8 cellular contexts compared by ENCODE assay signal in the genomic region with DNA sequence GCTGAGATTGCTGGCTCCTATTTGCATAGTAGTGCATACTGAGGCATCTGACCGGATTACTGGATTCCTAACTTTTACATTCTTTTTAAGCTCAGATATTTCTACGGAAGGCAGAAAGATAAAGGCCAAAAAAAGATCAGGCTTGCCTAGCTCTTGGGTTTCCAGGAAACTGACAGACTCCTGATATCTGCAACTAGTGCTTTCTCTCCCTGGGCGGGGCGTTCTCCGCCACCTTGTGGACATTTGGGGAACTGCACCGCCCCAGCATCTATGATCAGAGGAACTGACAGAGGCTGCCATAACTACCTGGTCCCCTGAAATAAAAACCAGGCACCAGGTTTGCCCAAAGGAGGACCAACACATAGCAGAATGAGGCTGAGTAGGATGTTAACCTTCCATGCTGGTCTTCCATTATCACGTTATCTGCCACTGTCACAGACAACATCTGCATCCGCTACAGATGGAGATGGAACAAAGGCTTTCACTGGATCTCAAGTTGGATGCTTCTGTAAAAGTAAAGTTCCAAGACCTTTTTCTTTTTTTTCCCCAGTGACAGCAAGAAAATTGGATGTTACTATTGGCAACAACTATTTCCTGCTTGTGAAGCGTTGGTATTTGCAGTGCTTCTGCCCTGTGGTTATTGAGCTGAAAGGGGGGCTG. TPM values are rescaled to one million over a fixed set of nuclear protein-coding genes. Genes with fewer than 3 reads are reported as not detected.
A peak's percentile ranks its signal among the peaks of the same experiment; 100 is the strongest.
DNase-seq lines count a peak whose midpoint lies in the region; ATAC-seq and TF ChIP-seq lines count a peak whose summit lies in the region.

No MANE protein-coding gene starts in this region.

- H3K27ac Mint-ChIP-seq in central memory CD8-positive, alpha-beta T cell (ENCODE audit: low read depth), result no peak overlapping the region

- DNase-seq in GM13976 (ENCODE audit: low spot score), result peak; percentile 55
- DNase-seq in NCI-H2029 (lab: John Stamatoyannopoulos, UW), result peak; percentile 32
- peak; percentile 55 for DNase-seq in activated CD4-positive, alpha-beta T cell treated with anti-CD3 and anti-CD28 coated beads for 1 hour
- peak; percentile 70 to 71 for DNase-seq in central memory CD8-positive, alpha-beta T cell (ENCODE audit: low spot score in 2 of 2)
- DNase-seq in stimulated activated CD4-positive, alpha-beta T cell treated with anti-CD3 and anti-CD28 coated beads, TNF-alpha, amount 100 ng/mL, for 48 hours (ENCODE audit: low read depth in 3 of 3), result peak; percentile 69 to 78 (median 74)

- H3K27me3 Mint-ChIP-seq in central memory CD8-positive, alpha-beta T cell, result no peaks in the 10 kb centered on the region

- peaks cover 1% of the 10 kb centered on the region for H3K79me2 ChIP-seq in ACC112 (ENCODE audit: control insufficient read depth, insufficient read depth, low read length, unreplicated experiment)

- H3K27me3 ChIP-seq in ACC112 (ENCODE audit: insufficient read depth, low read length), result no peaks in the 10 kb centered on the region
- no peaks in the 10 kb centered on the region for H3K27me3 ChIP-seq in liver (ENCODE audit: control insufficient read depth in 4 of 4, insufficient read depth in 4 of 4, low read length in 3 of 4)

- peak; percentile 99 to 100 for TF ChIP-seq RAD21 in liver (IDR thresholded peaks at IDR 0.05)

- WGBS in liver, result 28% methylated on average over 9 of the region's 9 CpGs

- no peak overlapping the region for H3K9ac ChIP-seq in liver (ENCODE audit: low read depth in 1 of 2, low read length in 2 of 2)

- peak overlapping the region; percentile 40 for H2AFZ ChIP-seq in ACC112 (ENCODE audit: low read length, unreplicated experiment)

- H3K4me1 Mint-ChIP-seq in central memory CD8-positive, alpha-beta T cell, result no peaks in the 10 kb centered on the region

- H3K9me3 ChIP-seq in liver (ENCODE audit: control insufficient read depth in 4 of 4, low read length in 3 of 4), result no peaks in the 10 kb centered on the region

- TF ChIP-seq CTCF in GM13976 (IDR thresholded peaks at IDR 0.05; ENCODE audit: borderline replicate concordance, control extremely low read depth, extremely low read depth, insufficient read depth, missing control alignments) (peak; percentile 98), liver (IDR thresholded peaks at IDR 0.05; ENCODE audit: low read depth, low read length, missing input control) (peak; percentile 100)

- peaks cover 19% of the 10 kb centered on the region for H3K4me1 ChIP-seq in ACC112 (ENCODE audit: control insufficient read depth, insufficient read depth, low read length, unreplicated experiment)
- H3K4me1 ChIP-seq in liver (ENCODE audit: control insufficient read depth in 4 of 4, insufficient read depth in 4 of 4, low read length in 3 of 4), result no peaks in the 10 kb centered on the region

- H3K27ac ChIP-seq in ACC112 (ENCODE audit: low read depth, low read length) (peak overlapping the region; percentile 84), liver (ENCODE audit: low read depth in 1 of 2, low read length in 2 of 2) (no peak overlapping the region)

- in situ Hi-C loops in GM13976 (cut with MboI; ENCODE audit: low sequenced_read_pairs, unreplicated experiment), result loop anchor here (5.0 kb wide), 1 partner anchor 131 kb away; no protein-coding TSS in a partner anchor

- H3K36me3 Mint-ChIP-seq in central memory CD8-positive, alpha-beta T cell (ENCODE audit: insufficient read depth), result peaks cover 9% of the 10 kb centered on the region

- H3K4me3 ChIP-seq in ACC112 (ENCODE audit: low read depth, low read length) (0 out of 2 replicates have a peak overlapping the region, but pooled peaks have one; percentile 7), liver (ENCODE audit: low read depth in 1 of 3, low read length in 3 of 3) (no peak overlapping the region)

- peak; percentile 92 for ATAC-seq in HG02840 (IDR thresholded peaks at IDR 0.05; ENCODE audit: low FRiP score, unreplicated experiment)
- ATAC-seq in central memory CD8-positive, alpha-beta T cell (replicated peaks; ENCODE audit: extremely low read depth, poor library complexity, severe bottlenecking), result peak; percentile 70

- H3K4me3 Mint-ChIP-seq in central memory CD8-positive, alpha-beta T cell, result no peak overlapping the region

- H3K36me3 ChIP-seq in ACC112 (ENCODE audit: insufficient read depth, low read length), result peaks cover 41% of the 10 kb centered on the region; the same call in 1 of the 2 replicates
- peaks cover 0 to 14% (median 5%) of the 10 kb centered on the region in 4 donors for H3K36me3 ChIP-seq in liver (ENCODE audit: control insufficient read depth in 4 of 4, insufficient read depth in 3 of 4, low read depth in 1 of 4, low read length in 3 of 4)

- H3K9me3 Mint-ChIP-seq in central memory CD8-positive, alpha-beta T cell, result no peaks in the 10 kb centered on the region

TF ChIP-seq in liver, 16 proteins besides CTCF, POLR2A, EP300 and RAD21:
- TF ChIP-seq NR2F2 (IDR thresholded peaks at IDR 0.05), result peak; percentile 62
- TF ChIP-seq, protein P1, sequence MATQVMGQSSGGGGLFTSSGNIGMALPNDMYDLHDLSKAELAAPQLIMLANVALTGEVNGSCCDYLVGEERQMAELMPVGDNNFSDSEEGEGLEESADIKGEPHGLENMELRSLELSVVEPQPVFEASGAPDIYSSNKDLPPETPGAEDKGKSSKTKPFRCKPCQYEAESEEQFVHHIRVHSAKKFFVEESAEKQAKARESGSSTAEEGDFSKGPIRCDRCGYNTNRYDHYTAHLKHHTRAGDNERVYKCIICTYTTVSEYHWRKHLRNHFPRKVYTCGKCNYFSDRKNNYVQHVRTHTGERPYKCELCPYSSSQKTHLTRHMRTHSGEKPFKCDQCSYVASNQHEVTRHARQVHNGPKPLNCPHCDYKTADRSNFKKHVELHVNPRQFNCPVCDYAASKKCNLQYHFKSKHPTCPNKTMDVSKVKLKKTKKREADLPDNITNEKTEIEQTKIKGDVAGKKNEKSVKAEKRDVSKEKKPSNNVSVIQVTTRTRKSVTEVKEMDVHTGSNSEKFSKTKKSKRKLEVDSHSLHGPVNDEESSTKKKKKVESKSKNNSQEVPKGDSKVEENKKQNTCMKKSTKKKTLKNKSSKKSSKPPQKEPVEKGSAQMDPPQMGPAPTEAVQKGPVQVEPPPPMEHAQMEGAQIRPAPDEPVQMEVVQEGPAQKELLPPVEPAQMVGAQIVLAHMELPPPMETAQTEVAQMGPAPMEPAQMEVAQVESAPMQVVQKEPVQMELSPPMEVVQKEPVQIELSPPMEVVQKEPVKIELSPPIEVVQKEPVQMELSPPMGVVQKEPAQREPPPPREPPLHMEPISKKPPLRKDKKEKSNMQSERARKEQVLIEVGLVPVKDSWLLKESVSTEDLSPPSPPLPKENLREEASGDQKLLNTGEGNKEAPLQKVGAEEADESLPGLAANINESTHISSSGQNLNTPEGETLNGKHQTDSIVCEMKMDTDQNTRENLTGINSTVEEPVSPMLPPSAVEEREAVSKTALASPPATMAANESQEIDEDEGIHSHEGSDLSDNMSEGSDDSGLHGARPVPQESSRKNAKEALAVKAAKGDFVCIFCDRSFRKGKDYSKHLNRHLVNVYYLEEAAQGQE (IDR thresholded peaks at IDR 0.05), result no peak
- TF ChIP-seq SP1 (IDR thresholded peaks at IDR 0.05), result no peak
- TF ChIP-seq MAX (IDR thresholded peaks at IDR 0.05), result no peak
- no peak for TF ChIP-seq FOXA1 (IDR thresholded peaks at IDR 0.05)
- TF ChIP-seq FOXA2 (IDR thresholded peaks at IDR 0.05), result no peak
- TF ChIP-seq EGR1 (IDR thresholded peaks at IDR 0.05; ENCODE audit: low read depth in 2 of 2), result no peak
- TF ChIP-seq, protein P2, sequence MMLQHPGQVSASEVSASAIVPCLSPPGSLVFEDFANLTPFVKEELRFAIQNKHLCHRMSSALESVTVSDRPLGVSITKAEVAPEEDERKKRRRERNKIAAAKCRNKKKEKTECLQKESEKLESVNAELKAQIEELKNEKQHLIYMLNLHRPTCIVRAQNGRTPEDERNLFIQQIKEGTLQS (IDR thresholded peaks at IDR 0.05), result no peak
- TF ChIP-seq, protein P3, sequence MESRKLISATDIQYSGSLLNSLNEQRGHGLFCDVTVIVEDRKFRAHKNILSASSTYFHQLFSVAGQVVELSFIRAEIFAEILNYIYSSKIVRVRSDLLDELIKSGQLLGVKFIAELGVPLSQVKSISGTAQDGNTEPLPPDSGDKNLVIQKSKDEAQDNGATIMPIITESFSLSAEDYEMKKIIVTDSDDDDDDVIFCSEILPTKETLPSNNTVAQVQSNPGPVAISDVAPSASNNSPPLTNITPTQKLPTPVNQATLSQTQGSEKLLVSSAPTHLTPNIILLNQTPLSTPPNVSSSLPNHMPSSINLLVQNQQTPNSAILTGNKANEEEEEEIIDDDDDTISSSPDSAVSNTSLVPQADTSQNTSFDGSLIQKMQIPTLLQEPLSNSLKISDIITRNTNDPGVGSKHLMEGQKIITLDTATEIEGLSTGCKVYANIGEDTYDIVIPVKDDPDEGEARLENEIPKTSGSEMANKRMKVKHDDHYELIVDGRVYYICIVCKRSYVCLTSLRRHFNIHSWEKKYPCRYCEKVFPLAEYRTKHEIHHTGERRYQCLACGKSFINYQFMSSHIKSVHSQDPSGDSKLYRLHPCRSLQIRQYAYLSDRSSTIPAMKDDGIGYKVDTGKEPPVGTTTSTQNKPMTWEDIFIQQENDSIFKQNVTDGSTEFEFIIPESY (IDR thresholded peaks at IDR 0.05), result no peak
- TF ChIP-seq TAF1 (conservative IDR thresholded peaks at IDR 0.05), result no peak
- no peak for TF ChIP-seq JUND (IDR thresholded peaks at IDR 0.05)
- TF ChIP-seq GABPA (IDR thresholded peaks at IDR 0.05 in 1 of 2, conservative IDR thresholded peaks at IDR 0.05 in 1 of 2), result no peak
- TF ChIP-seq HNF4A (conservative IDR thresholded peaks at IDR 0.05), result peak in 1 of 2 donors; percentile 7
- TF ChIP-seq HNF4G (IDR thresholded peaks at IDR 0.05), result no peak
- peak in 1 of 2 donors; percentile 27 for TF ChIP-seq RXRA (IDR thresholded peaks at IDR 0.05)
- TF ChIP-seq YY1 (IDR thresholded peaks at IDR 0.05), result no peak

RNA-seq across cellular contexts. Expression of gene NT5E, which starts 33.3 kb away (rescaled TPM):
- total RNA-seq in liver, result 10 to 100 TPM; 43.1 to 51.5 TPM
- polyA plus RNA-seq in liver, result 10 to 100 TPM; 13.5 to 25.1 TPM
